ENCODE assay signal across 20 cellular contexts in the genomic region with DNA sequence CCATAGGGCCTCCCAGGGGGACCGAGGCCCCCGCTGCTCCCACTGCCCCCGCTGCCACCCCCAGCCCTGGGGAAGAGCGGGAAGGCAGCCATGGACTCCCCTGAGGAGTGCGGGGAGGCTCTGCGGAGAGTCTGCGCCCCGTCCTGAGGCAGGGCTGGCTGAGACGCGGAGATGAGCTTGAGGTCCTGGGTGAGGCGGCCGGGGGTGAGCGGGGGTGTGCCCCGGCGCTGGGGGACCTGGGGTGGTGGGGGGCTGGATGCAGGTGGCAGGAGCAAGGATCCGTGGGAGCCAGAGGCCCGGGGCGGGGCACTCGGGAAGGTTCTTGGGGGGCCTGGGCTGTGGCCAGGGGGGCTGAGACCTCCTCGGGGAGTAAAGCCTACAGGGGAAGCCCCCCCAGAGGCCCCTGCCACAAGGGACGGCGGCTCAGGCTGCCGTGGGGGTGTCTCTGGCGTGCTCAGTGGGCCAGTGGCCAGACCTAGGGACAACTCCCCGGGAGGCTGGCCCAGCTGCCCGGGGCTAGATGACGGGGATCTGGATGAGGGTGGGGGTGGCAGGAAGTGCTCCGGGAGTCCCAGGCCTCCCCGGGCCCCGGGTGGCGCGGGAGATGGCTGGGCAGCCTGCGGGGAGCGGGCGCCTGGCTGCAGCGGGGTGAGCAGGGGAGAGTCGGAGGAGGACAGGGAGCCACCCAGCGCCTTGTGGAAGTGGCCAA. TPM values are rescaled to one million over a fixed set of nuclear protein-coding genes. Genes with fewer than 3 reads are reported as not detected.
"Had no signal": no experiment of that assay in that cellular context is flagged by ENCODE, and none has a peak within 500 bp of the region (broad histone marks: within the 10 kb centered on the region; RNA-seq: fewer than 3 reads in every experiment).

No MANE protein-coding gene starts in this region.

- H3K9me3 Mint-ChIP-seq: activated CD4-positive, alpha-beta T cell treated with anti-CD3 and anti-CD28 coated beads, Interleukin-2, amount 10 ng/mL, durations not matched to agents 7 days and 5 days; activated naive CD8-positive, alpha-beta T cell treated with anti-CD3 and anti-CD28 coated beads for 36 hours; naive thymus-derived CD8-positive, alpha-beta T cell had no signal

- H3K4me3 ChIP-seq: dorsolateral prefrontal cortex, left lung, pancreas, tibial nerve, uterus had no signal

- H3K27ac ChIP-seq: dorsolateral prefrontal cortex, foreskin keratinocyte, left lung, pancreas, tibial nerve, uterus had no signal

- H3K36me3 ChIP-seq: left lung, pancreas, tibial nerve, uterus had no signal

- H3K27ac Mint-ChIP-seq: activated CD4-positive, alpha-beta T cell treated with anti-CD3 and anti-CD28 coated beads, Interleukin-2, amount 10 ng/mL, durations not matched to agents 7 days and 5 days; activated naive CD8-positive, alpha-beta T cell treated with anti-CD3 and anti-CD28 coated beads for 36 hours; naive thymus-derived CD8-positive, alpha-beta T cell had no signal

- ATAC-seq: foreskin keratinocyte; left lung; naive thymus-derived CD8-positive, alpha-beta T cell; pancreas; sciatic nerve had no signal

- DNase-seq: activated CD4-positive, alpha-beta T cell treated with anti-CD3 and anti-CD28 coated beads, Interleukin-2, amount 10 ng/mL, durations not matched to agents 7 days and 5 days; activated CD8-positive, alpha-beta memory T cell treated with anti-CD3 and anti-CD28 coated beads, Interleukin-2, amount 50 U/mL, for 4 hours; activated gamma-delta T cell treated with Interleukin-2 at 50 U/mL for 16 hours; activated naive CD8-positive, alpha-beta T cell treated with anti-CD3 and anti-CD28 coated beads for 36 hours; activated T-cell treated with anti-CD3 and anti-CD28 coated beads, Interleukin-2, amount 50 U/mL, for 48 hours; amniotic stem cell; foreskin keratinocyte; hypothalamus; left lung; mesenchymal stem cell; stimulated activated naive CD4-positive, alpha-beta T cell treated with Interleukin-2 at 50 U/mL for 16 hours; T1000; uterus had no signal

- H3K4me3 Mint-ChIP-seq: activated CD4-positive, alpha-beta T cell treated with anti-CD3 and anti-CD28 coated beads, Interleukin-2, amount 10 ng/mL, durations not matched to agents 7 days and 5 days; activated naive CD8-positive, alpha-beta T cell treated with anti-CD3 and anti-CD28 coated beads for 36 hours; naive thymus-derived CD8-positive, alpha-beta T cell had no signal

- H3K4me1 ChIP-seq: foreskin keratinocyte, left lung, pancreas, tibial nerve, uterus had no signal

- H3K9me3 ChIP-seq: left lung, pancreas, uterus had no signal

- H3K27me3 ChIP-seq: pancreas, uterus had no signal

- H3K36me3 Mint-ChIP-seq: activated naive CD8-positive, alpha-beta T cell treated with anti-CD3 and anti-CD28 coated beads for 36 hours; naive thymus-derived CD8-positive, alpha-beta T cell had no signal

- H3K4me1 Mint-ChIP-seq: activated CD4-positive, alpha-beta T cell treated with anti-CD3 and anti-CD28 coated beads, Interleukin-2, amount 10 ng/mL, durations not matched to agents 7 days and 5 days had no signal

RNA-seq across cellular contexts. Expression of gene HCN4, which starts 45.9 kb away (rescaled TPM):
- total RNA-seq: activated CD4-positive, alpha-beta T cell treated with anti-CD3 and anti-CD28 coated beads, Interleukin-2, amount 10 ng/mL, durations not matched to agents 7 days and 5 days; activated naive CD8-positive, alpha-beta T cell treated with anti-CD3 and anti-CD28 coated beads for 36 hours; fibroblast of lung; naive thymus-derived CD8-positive, alpha-beta T cell; sciatic nerve; T-helper 1 cell treated with Interleukin-12 subunit alpha and Interleukin-12 subunit beta and Interleukin-4 antibody, amounts not matched to agents 30 ng/mL and 1 ng/mL, for 36 hours; tibial nerve had no signal
